In the genomic region with DNA sequence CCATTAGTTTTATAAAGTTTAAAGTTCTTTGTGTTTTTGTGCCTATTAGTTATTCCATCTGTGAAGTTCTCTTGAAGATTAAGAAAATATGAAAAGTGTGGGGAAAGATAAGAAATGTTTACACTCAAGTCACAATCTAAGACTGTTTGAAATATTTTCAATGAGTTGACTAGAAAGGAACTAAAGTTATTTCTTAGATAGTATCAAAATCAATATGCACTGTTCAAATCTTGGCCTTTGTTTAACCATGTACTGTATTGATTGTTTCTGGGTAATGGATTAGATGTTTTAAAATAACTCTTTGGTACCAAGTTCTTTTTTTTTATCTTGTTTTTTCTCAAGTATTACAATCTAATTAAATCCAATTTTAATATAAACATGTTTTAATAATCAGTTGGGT, we compare ENCODE assay signal across 24 cellular contexts.
"Had no signal": no experiment of that assay in that cellular context is flagged by ENCODE, and none has a peak within 500 bp of the region (broad histone marks: within the 10 kb centered on the region; RNA-seq: fewer than 3 reads in every experiment).

No MANE protein-coding gene starts in this region.

- H3K9me3 ChIP-seq: esophagus squamous epithelium, ovary, psoas muscle, thoracic aorta, transverse colon had no signal

- H3K27me3 Mint-ChIP-seq: dendritic cell treated with granulocyte-macrophage colony-stimulating factor and Interleukin-4, amounts not matched to agents 40 ng/mL and 50 ng/mL, for 4 days; effector memory CD8-positive, alpha-beta T cell; natural killer cell treated with Interleukin-12 subunit alpha and Interleukin-12 subunit beta and Interleukin-15 and Interleukin-18, amount 100 ng/mL, for 72 hours; stimulated activated naive B cell treated with anti-CD40 and anti-IgM and Interleukin-4, amounts not matched to agents 10 μg/mL and 1 μg/mL and 100 μg/mL, for 72 hours; stimulated activated naive CD8-positive, alpha-beta T cell treated with anti-CD3 and anti-CD28 coated beads, Interleukin-15, amount 100 ng/mL, for 72 hours had no signal

- H3K4me1 ChIP-seq: esophagus squamous epithelium, neural progenitor cell, psoas muscle had no signal

- H3K9ac ChIP-seq: neural progenitor cell had no signal

- DNase-seq: effector memory CD8-positive, alpha-beta T cell; esophagus squamous epithelium; foreskin fibroblast; immature natural killer cell; left colon; left ventricle myocardium superior; mesenchymal stem cell; midbrain; nucleus accumbens; ovary; psoas muscle; retina; stimulated activated CD4-positive, alpha-beta T cell treated with anti-CD3 and anti-CD28 coated beads, Interleukin-2, amount 100 ng/mL, for 24 hours; stimulated activated CD4-positive, alpha-beta T cell treated with anti-CD3 and anti-CD28 coated beads, Interleukin-4, amount 100 ng/mL, for 4 hours; stimulated activated naive B cell treated with anti-CD40 and anti-IgM and Interleukin-4, amounts not matched to agents 10 μg/mL and 1 μg/mL and 100 μg/mL, for 72 hours; stimulated activated naive CD8-positive, alpha-beta T cell treated with anti-CD3 and anti-CD28 coated beads, Interleukin-15, amount 100 ng/mL, for 72 hours; substantia nigra; transverse colon had no signal

- H3K4me3 ChIP-seq: esophagus squamous epithelium, lung, neural progenitor cell, ovary, psoas muscle, thoracic aorta, transverse colon had no signal

- H3K4me3 Mint-ChIP-seq: dendritic cell treated with granulocyte-macrophage colony-stimulating factor and Interleukin-4, amounts not matched to agents 40 ng/mL and 50 ng/mL, for 4 days; effector memory CD8-positive, alpha-beta T cell; immature natural killer cell; natural killer cell treated with Interleukin-12 subunit alpha and Interleukin-12 subunit beta and Interleukin-15 and Interleukin-18, amount 100 ng/mL, for 72 hours; neural progenitor cell; stimulated activated naive B cell treated with anti-CD40 and anti-IgM and Interleukin-4, amounts not matched to agents 10 μg/mL and 1 μg/mL and 100 μg/mL, for 72 hours; stimulated activated naive CD8-positive, alpha-beta T cell treated with anti-CD3 and anti-CD28 coated beads, Interleukin-15, amount 100 ng/mL, for 72 hours had no signal

- H3K4me1 Mint-ChIP-seq: neural progenitor cell; stimulated activated naive B cell treated with anti-CD40 and anti-IgM and Interleukin-4, amounts not matched to agents 10 μg/mL and 1 μg/mL and 100 μg/mL, for 72 hours; stimulated activated naive CD8-positive, alpha-beta T cell treated with anti-CD3 and anti-CD28 coated beads, Interleukin-15, amount 100 ng/mL, for 72 hours had no signal

- ATAC-seq: effector memory CD8-positive, alpha-beta T cell; left colon; left ventricle myocardium superior; natural killer cell treated with Interleukin-12 subunit alpha and Interleukin-12 subunit beta and Interleukin-15 and Interleukin-18, amount 100 ng/mL, for 72 hours; psoas muscle; sciatic nerve; stimulated activated naive B cell treated with anti-CD40 and anti-IgM and Interleukin-4, amounts not matched to agents 10 μg/mL and 1 μg/mL and 100 μg/mL, for 72 hours; stimulated activated naive CD8-positive, alpha-beta T cell treated with anti-CD3 and anti-CD28 coated beads, Interleukin-15, amount 100 ng/mL, for 72 hours had no signal

- H3K27ac Mint-ChIP-seq: dendritic cell treated with granulocyte-macrophage colony-stimulating factor and Interleukin-4, amounts not matched to agents 40 ng/mL and 50 ng/mL, for 4 days; effector memory CD8-positive, alpha-beta T cell; immature natural killer cell; natural killer cell treated with Interleukin-12 subunit alpha and Interleukin-12 subunit beta and Interleukin-15 and Interleukin-18, amount 100 ng/mL, for 72 hours; neural progenitor cell; stimulated activated naive B cell treated with anti-CD40 and anti-IgM and Interleukin-4, amounts not matched to agents 10 μg/mL and 1 μg/mL and 100 μg/mL, for 72 hours; stimulated activated naive CD8-positive, alpha-beta T cell treated with anti-CD3 and anti-CD28 coated beads, Interleukin-15, amount 100 ng/mL, for 72 hours had no signal

- H3K36me3 ChIP-seq: ovary had no signal

- H3K9me3 Mint-ChIP-seq: dendritic cell treated with granulocyte-macrophage colony-stimulating factor and Interleukin-4, amounts not matched to agents 40 ng/mL and 50 ng/mL, for 4 days; effector memory CD8-positive, alpha-beta T cell; immature natural killer cell; natural killer cell treated with Interleukin-12 subunit alpha and Interleukin-12 subunit beta and Interleukin-15 and Interleukin-18, amount 100 ng/mL, for 72 hours; stimulated activated naive CD8-positive, alpha-beta T cell treated with anti-CD3 and anti-CD28 coated beads, Interleukin-15, amount 100 ng/mL, for 72 hours had no signal

- H3K4me2 ChIP-seq: neural progenitor cell had no signal

- H3K27ac ChIP-seq: esophagus squamous epithelium, neural progenitor cell, ovary, psoas muscle, thoracic aorta, transverse colon had no signal
